26 cellular contexts compared by ENCODE assay signal in genomic region chr7:7756577-7756976, GRCh38. TPM values are rescaled to one million over a fixed set of nuclear protein-coding genes. Genes with fewer than 3 reads are reported as not detected.
A peak's percentile ranks its signal among the peaks of the same experiment; 100 is the strongest.
DNase-seq lines count a peak whose midpoint lies in the region; ATAC-seq and TF ChIP-seq lines count a peak whose summit lies in the region.
"Had no signal": no experiment of that assay in that cellular context is flagged by ENCODE, and none has a peak within 500 bp of the region (broad histone marks: within the 10 kb centered on the region; RNA-seq: fewer than 3 reads in every experiment).

No MANE protein-coding gene starts in this region.

- CTCF ChIA-PET in SK-N-SH (lab: Yijun Ruan, JAX): interaction anchor here (1.6 kb wide), 1 partner anchor 75 kb away, joined by 8 read pairs; no protein-coding TSS in a partner anchor

- peaks cover 5% of the 10 kb centered on the region for H3K79me2 ChIP-seq in smooth muscle cell (ENCODE audit: low read depth)
- no peaks in the 10 kb centered on the region for H3K79me2 ChIP-seq in SK-N-SH (ENCODE audit: insufficient read depth)

- H3K9me3 Mint-ChIP-seq in endothelial cell (ENCODE audit: unreplicated experiment): no peaks in the 10 kb centered on the region
- H3K9me3 Mint-ChIP-seq: CD8-positive, alpha-beta memory T cell had no signal

- TF ChIP-seq CTCF in smooth muscle cell (IDR thresholded peaks at IDR 0.05; ENCODE audit: borderline replicate concordance, insufficient read depth, poor library complexity, severe bottlenecking) (no peak), endothelial cell (IDR thresholded peaks at IDR 0.05; ENCODE audit: unreplicated experiment) (no peak), SK-N-SH (IDR thresholded peaks at IDR 0.05) (no peak)

- H2AFZ ChIP-seq in smooth muscle cell (ENCODE audit: low read depth): no peak overlapping the region
- H2AFZ ChIP-seq in SK-N-SH (ENCODE audit: low read depth): no peak overlapping the region
- H2AFZ ChIP-seq: PC-9 had no signal

- peak overlapping the region; percentile 61 for H3K9ac ChIP-seq in smooth muscle cell (ENCODE audit: low read depth)
- H3K9ac ChIP-seq in SK-N-SH: no peak overlapping the region

- POLR2A ChIA-PET in SK-N-SH (lab: Yijun Ruan, JAX): no interaction called here

- peak overlapping the region; percentile 79 for H3K4me2 ChIP-seq in smooth muscle cell
- no peak overlapping the region for H3K4me2 ChIP-seq in SK-N-SH
- H3K4me2 ChIP-seq: A549, PC-9 had no signal

- H4K20me1 ChIP-seq in smooth muscle cell (ENCODE audit: low read depth) (no peaks in the 10 kb centered on the region), SK-N-SH (ENCODE audit: insufficient read depth) (no peaks in the 10 kb centered on the region)

- no peaks in the 10 kb centered on the region for H3K27me3 ChIP-seq in smooth muscle cell (ENCODE audit: low read depth)
- H3K27me3 ChIP-seq in SK-N-SH (ENCODE audit: insufficient read depth): no peaks in the 10 kb centered on the region
- H3K27me3 ChIP-seq: SJSA1 had no signal

- no peak for TF ChIP-seq EP300 in SK-N-SH (IDR thresholded peaks at IDR 0.05; ENCODE audit: borderline replicate concordance in 1 of 2, low read depth in 1 of 2, low read length in 1 of 2)

- H3K27ac ChIP-seq in smooth muscle cell (ENCODE audit: low read depth): peak overlapping the region; percentile 94
- no peak overlapping the region for H3K27ac ChIP-seq in SK-N-SH (ENCODE audit: low read depth in 2 of 2, low read length in 1 of 2)
- H3K27ac ChIP-seq: A549, C4-2B, PC-9, SJSA1 had no signal

- no peaks in the 10 kb centered on the region for H3K27me3 Mint-ChIP-seq in endothelial cell (ENCODE audit: unreplicated experiment)
- H3K27me3 Mint-ChIP-seq: B cell; CD8-positive, alpha-beta memory T cell had no signal

- peaks cover 13% of the 10 kb centered on the region for H3K4me1 ChIP-seq in smooth muscle cell (ENCODE audit: low read depth)
- peaks cover 1 to 2% of the 10 kb centered on the region in 2 experiments; a peak in 2 of 4 replicates for H3K4me1 ChIP-seq in SK-N-SH (ENCODE audit: control insufficient read depth in 1 of 2, insufficient read depth in 2 of 2, low read depth in 1 of 2, low read length in 1 of 2)

- H3K36me3 ChIP-seq in smooth muscle cell (ENCODE audit: low read depth) (no peaks in the 10 kb centered on the region), SK-N-SH (replicated peaks in 1 of 2; ENCODE audit: control insufficient read depth in 1 of 2, insufficient read depth in 2 of 2, low read length in 1 of 2) (no peaks in the 10 kb centered on the region)
- H3K36me3 ChIP-seq: SJSA1 had no signal

- no peak overlapping the region for H3K27ac Mint-ChIP-seq in endothelial cell (ENCODE audit: unreplicated experiment)
- H3K27ac Mint-ChIP-seq: B cell had no signal

- WGBS in smooth muscle cell (ENCODE audit: low lambda C conversion rate): 58% methylated on average over 3 of the region's 3 CpGs
- WGBS in SK-N-SH (ENCODE audit: low lambda C conversion rate): 95% methylated on average over 3 of the region's 3 CpGs

- H3F3A ChIP-seq in smooth muscle cell (ENCODE audit: low read depth) (peaks cover 23% of the 10 kb centered on the region), SK-N-SH (replicated peaks; ENCODE audit: insufficient read depth) (no peaks in the 10 kb centered on the region)

- DNase-seq in AG08395 (ENCODE audit: low spot score) (peak; percentile 18), GM03348 (ENCODE audit: low spot score) (peak; percentile 21), amniotic epithelial cell (ENCODE audit: low read depth) (peak; percentile 40), smooth muscle cell (lab: John Stamatoyannopoulos, UW; ENCODE audit: unreplicated experiment) (no peak), endothelial cell (ENCODE audit: low spot score) (no peak), SK-N-SH (no peak)
- DNase-seq: Calu3; CD8-positive, alpha-beta memory T cell; DND-41; H7; Karpas-422; NCI-H1105 treated with DMSO at 0.1 percent for 48 hours; NCI-H146; NCI-H1930; NCI-H2107; NCI-H524; NCI-H748 treated with DMSO at 0.1 percent for 48 hours; NK-92 treated with Interleukin-12 subunit alpha and Interleukin-12 subunit beta, amount 100 ng/mL, for 24 hours; PC-9; Right ventricle myocardium superior; RPMI8226 had no signal

- TF ChIP-seq RAD21 in SK-N-SH (IDR thresholded peaks at IDR 0.05; ENCODE audit: low read length): no peak

- H3K4me1 Mint-ChIP-seq in endothelial cell (ENCODE audit: unreplicated experiment): peaks cover 6% of the 10 kb centered on the region

- no peaks in the 10 kb centered on the region for H3K36me3 Mint-ChIP-seq in endothelial cell (ENCODE audit: low read depth, unreplicated experiment)

- H3K4me3 ChIP-seq in smooth muscle cell: no peak overlapping the region
- H3K4me3 ChIP-seq in SK-N-SH (ENCODE audit: low read depth in 2 of 2, low read length in 1 of 2): no peak overlapping the region
- H3K4me3 ChIP-seq: A549, PC-9, SJSA1 had no signal

- H3K9me2 ChIP-seq in SK-N-SH: no peaks in the 10 kb centered on the region

- H3K9me3 ChIP-seq in smooth muscle cell (replicated peaks; ENCODE audit: low read depth) (no peaks in the 10 kb centered on the region), SK-N-SH (no peaks in the 10 kb centered on the region)
- H3K9me3 ChIP-seq: A549, SJSA1 had no signal

- no peak overlapping the region for H3K4me3 Mint-ChIP-seq in endothelial cell (ENCODE audit: unreplicated experiment)
- H3K4me3 Mint-ChIP-seq: B cell; CD8-positive, alpha-beta memory T cell had no signal

- no peak for ATAC-seq in GM21447 (IDR thresholded peaks at IDR 0.05; ENCODE audit: unreplicated experiment)
- ATAC-seq: A549 had no signal

TF ChIP-seq in SK-N-SH, 30 proteins besides CTCF, POLR2A, EP300 and RAD21:
- no peak for TF ChIP-seq USF2 (IDR thresholded peaks at IDR 0.05; ENCODE audit: borderline replicate concordance, low read depth, low read length)
- no peak for TF ChIP-seq TCF12 (IDR thresholded peaks at IDR 0.05)
- no peak for TF ChIP-seq USF1 (IDR thresholded peaks at IDR 0.05; ENCODE audit: borderline replicate concordance, low read depth)
- no peak for TF ChIP-seq TEAD4 (IDR thresholded peaks at IDR 0.05; ENCODE audit: borderline replicate concordance, insufficient read depth)
- no peak for TF ChIP-seq GATA2 (CRISPR knock-in tag; IDR thresholded peaks at IDR 0.05)
- no peak for TF ChIP-seq NRF1 (IDR thresholded peaks at IDR 0.05; ENCODE audit: low read depth, low read length)
- TF ChIP-seq NFIC (IDR thresholded peaks at IDR 0.05; ENCODE audit: borderline replicate concordance): no peak

RNA-seq across cellular contexts. Expression of gene RPA3, which starts 38.2 kb away (rescaled TPM):
- total RNA-seq in smooth muscle cell (27.6 and 37.2 TPM in 2 replicates), endothelial cell (ENCODE audit: unreplicated experiment) (23.6 TPM)
- polyA plus RNA-seq in smooth muscle cell (63.7 and 75.4 TPM in 2 replicates), SK-N-SH (2012; rRNA removed) (31.3 and 39.0 TPM in 2 replicates)
- 50.5 and 67.6 TPM in 2 replicates for polyA plus RNA-seq in SK-N-SH (2012; cell fraction: cytosol; rRNA removed)
- polyA plus RNA-seq in SK-N-SH (2012; cell fraction: nucleus; rRNA removed): 13.2 and 15.5 TPM in 2 replicates

Comparison
In these comparisons a context has a peak if more than half of its experiments do, and no peak if none do; other contexts are left out.
1. DNase-seq: peak in AG08395 (single experiment), GM03348 (single experiment) and amniotic epithelial cell (single experiment); none in smooth muscle cell (single experiment), endothelial cell (single experiment) and SK-N-SH (single experiment).